ENCODE assay signal across 8 cellular contexts in genomic region chr6:113858605-113859348, GRCh38. TPM values are rescaled to one million over a fixed set of nuclear protein-coding genes. Genes with fewer than 3 reads are reported as not detected.
DNase-seq lines count a peak whose midpoint lies in the region; ATAC-seq and TF ChIP-seq lines count a peak whose summit lies in the region.

No MANE protein-coding gene starts in this region.

- no peaks in the 10 kb centered on the region for H3K27me3 Mint-ChIP-seq in chondrocyte (ENCODE audit: low read depth)

- TF ChIP-seq CTCF in AG09319 (IDR thresholded peaks at IDR 0.05; ENCODE audit: low read depth, low read length): peak; percentile 62
- peak; percentile 94 for TF ChIP-seq CTCF in chondrocyte (IDR thresholded peaks at IDR 0.05)

- peak overlapping the region; percentile 91 for H3K27ac Mint-ChIP-seq in chondrocyte (ENCODE audit: unreplicated experiment)

- ATAC-seq in GM18909 (IDR thresholded peaks at IDR 0.05; ENCODE audit: poor library complexity, unreplicated experiment) (peak; percentile 87), HG03139 (IDR thresholded peaks at IDR 0.05; ENCODE audit: unreplicated experiment) (peak; percentile 82)

- peaks cover 22% of the 10 kb centered on the region for H3K36me3 Mint-ChIP-seq in chondrocyte (ENCODE audit: low read depth)

- H3K4me3 Mint-ChIP-seq in chondrocyte (ENCODE audit: unreplicated experiment): no peak overlapping the region

- H3K27ac ChIP-seq in layer of hippocampus (ENCODE audit: low read depth, low read length): peak overlapping the region; percentile 90

- no peaks in the 10 kb centered on the region for H3K9me3 Mint-ChIP-seq in chondrocyte (ENCODE audit: low read depth)

- DNase-seq in AG09319 (ENCODE audit: extremely low read depth, low read depth): peak; percentile 88
- DNase-seq in NCI-H2227 treated with DMSO at 0.1 percent for 48 hours (lab: John Stamatoyannopoulos, UW): peak; percentile 82
- DNase-seq in activated CD4-positive, alpha-beta T cell treated with anti-CD3 and anti-CD28 coated beads for 24 hours (ENCODE audit: low read depth in 2 of 2): peak; percentile 60 to 64
- peak; percentile 94 for DNase-seq in chondrocyte (ENCODE audit: low spot score)
- DNase-seq in stimulated activated CD4-positive, alpha-beta T cell treated with anti-CD3 and anti-CD28 coated beads, Interleukin-1b, Interleukin-23, amount 100 ng/mL, for 4 hours (ENCODE audit: low read depth in 2 of 2): peak; percentile 45 to 74

- peaks cover 35% of the 10 kb centered on the region for H3K4me1 Mint-ChIP-seq in chondrocyte (ENCODE audit: low read depth)

- H3K27me3 ChIP-seq in layer of hippocampus (ENCODE audit: control insufficient read depth, insufficient read depth, low read length): no peaks in the 10 kb centered on the region

RNA-seq across cellular contexts. Expression of gene MARCKS, which starts 1.6 kb away (rescaled TPM):
- total RNA-seq in chondrocyte: 256 to 322 TPM (median 257 TPM) in 3 replicates

Comparison
In these comparisons a context has a peak if more than half of its experiments do, and no peak if none do; other contexts are left out.
1. Peak in every context shown above with its lines: DNase-seq, ATAC-seq and H3K27ac ChIP-seq.